In genomic region chr2:229715895-229716507, GRCh38 we compare ENCODE assay signal across 8 cellular contexts. TPM values are rescaled to one million over a fixed set of nuclear protein-coding genes. Genes with fewer than 3 reads are reported as not detected.
A peak's percentile ranks its signal among the peaks of the same experiment; 100 is the strongest.
DNase-seq lines count a peak whose midpoint lies in the region; ATAC-seq, FAIRE-seq and TF ChIP-seq lines count a peak whose summit lies in the region.

No MANE protein-coding gene starts in this region.

- 7% methylated on average over 4 of the region's 4 CpGs for WGBS in SK-N-SH (ENCODE audit: low lambda C conversion rate)
- WGBS in endodermal cell (ENCODE audit: insufficient coverage in 1 of 2, insufficient read length in 1 of 2), 2 experiments = 13 to 20% methylated on average over 1 to 4 of the region's 4 CpGs

- H3K4me1 Mint-ChIP-seq in endodermal cell = peaks cover 8% of the 10 kb centered on the region

- no peak for FAIRE-seq in RCC 7860 (lab: Jason Lieb, UNC)

- no peaks in the 10 kb centered on the region for H3K79me2 ChIP-seq in SK-N-SH (ENCODE audit: insufficient read depth)

- TF ChIP-seq CTCF in GM06990 (IDR thresholded peaks at IDR 0.05; ENCODE audit: insufficient read depth, low read length, poor library complexity, severe bottlenecking) (peak; percentile 64), SK-N-SH (IDR thresholded peaks at IDR 0.05) (peak; percentile 53), endodermal cell (conservative IDR thresholded peaks at IDR 0.05) (peak; percentile 76)

- H3K4me3 ChIP-seq in GM06990 (replicated peaks; ENCODE audit: low read depth, low read length) (no peak overlapping the region), SK-N-SH (ENCODE audit: low read depth in 2 of 2, low read length in 1 of 2) (no peak overlapping the region), endodermal cell (ENCODE audit: low read length) (no peak overlapping the region)

- TF ChIP-seq EP300 in SK-N-SH (IDR thresholded peaks at IDR 0.05; ENCODE audit: borderline replicate concordance in 1 of 2, low read depth in 1 of 2, low read length in 1 of 2) = no peak

- H3K36me3 ChIP-seq in GM06990 (ENCODE audit: control insufficient read depth, insufficient read depth, low read length) (no peaks in the 10 kb centered on the region), SK-N-SH (replicated peaks in 1 of 2; ENCODE audit: control insufficient read depth in 1 of 2, insufficient read depth in 2 of 2, low read length in 1 of 2) (no peaks in the 10 kb centered on the region), endodermal cell (ENCODE audit: control insufficient read depth, insufficient read depth, low read length) (no peaks in the 10 kb centered on the region)

- TF ChIP-seq RAD21 in SK-N-SH (IDR thresholded peaks at IDR 0.05; ENCODE audit: low read length) = peak; percentile 78

- H3K9me3 ChIP-seq in SK-N-SH (no peaks in the 10 kb centered on the region), endodermal cell (ENCODE audit: control insufficient read depth, low read length) (no peaks in the 10 kb centered on the region)

- H3K4me2 ChIP-seq in SK-N-SH = no peak overlapping the region

- no peaks in the 10 kb centered on the region for H3K9me2 ChIP-seq in SK-N-SH

- H2AFZ ChIP-seq in SK-N-SH (ENCODE audit: low read depth) = no peak overlapping the region

- H3K9ac ChIP-seq in SK-N-SH = no peak overlapping the region
- H3K9ac ChIP-seq in endodermal cell (ENCODE audit: extremely low read depth, low read length, poor library complexity, severe bottlenecking) = no peak overlapping the region

- ATAC-seq in HG03571 (IDR thresholded peaks at IDR 0.05; ENCODE audit: unreplicated experiment) = no peak

- H3K27me3 Mint-ChIP-seq in endodermal cell (ENCODE audit: insufficient read depth) = peaks cover 68% of the 10 kb centered on the region

- peaks cover 0 to 20% of the 10 kb centered on the region in 2 experiments; a peak in 2 of 4 replicates for H3K4me1 ChIP-seq in SK-N-SH (ENCODE audit: control insufficient read depth in 1 of 2, insufficient read depth in 2 of 2, low read depth in 1 of 2, low read length in 1 of 2)
- no peaks in the 10 kb centered on the region for H3K4me1 ChIP-seq in endodermal cell (ENCODE audit: control insufficient read depth, insufficient read depth, low read length)

- no peaks in the 10 kb centered on the region for H3K36me3 Mint-ChIP-seq in endodermal cell (ENCODE audit: low read depth)

- no peaks in the 10 kb centered on the region for H3F3A ChIP-seq in SK-N-SH (replicated peaks; ENCODE audit: insufficient read depth)

- DNase-seq in GM06990 (ENCODE audit: extremely low read depth, insufficient read length) (no peak), NAMALWA (ENCODE audit: low spot score) (peak; percentile 78), SK-N-SH (peak; percentile 48), endodermal cell (peak; percentile 79), pons (ENCODE audit: low spot score) (peak; percentile 66), AG08395 (ENCODE audit: low spot score) (no peak), RCC 7860 (ENCODE audit: low spot score) (no peak)

- no peaks in the 10 kb centered on the region for H3K9me3 Mint-ChIP-seq in endodermal cell

- CTCF ChIA-PET in SK-N-SH (lab: Yijun Ruan, JAX) = interaction anchor here (0.7 to 3.8 kb wide), 31 partner anchors 8 to 1027 kb away, joined by 3 to 18 read pairs (median 4); no protein-coding TSS in a partner anchor

- H3K27ac ChIP-seq in SK-N-SH (ENCODE audit: low read depth in 2 of 2, low read length in 1 of 2) (no peak overlapping the region), endodermal cell (ENCODE audit: low read depth, low read length) (no peak overlapping the region)

- POLR2A ChIA-PET in SK-N-SH (lab: Yijun Ruan, JAX) = no interaction called here

- H3K27me3 ChIP-seq in GM06990 (replicated peaks; ENCODE audit: control insufficient read depth, insufficient read depth, low read length) = peaks cover 2% of the 10 kb centered on the region
- H3K27me3 ChIP-seq in SK-N-SH (ENCODE audit: insufficient read depth) = peaks cover 26% of the 10 kb centered on the region; the same call in 1 of the 2 replicates
- peaks cover 76% of the 10 kb centered on the region for H3K27me3 ChIP-seq in endodermal cell (ENCODE audit: control insufficient read depth, insufficient read depth, low read length, poor library complexity, severe bottlenecking)

- no peak overlapping the region for H3K27ac Mint-ChIP-seq in endodermal cell

- no peak overlapping the region for H3K4me3 Mint-ChIP-seq in endodermal cell

- no peaks in the 10 kb centered on the region for H4K20me1 ChIP-seq in SK-N-SH (ENCODE audit: insufficient read depth)

TF ChIP-seq in SK-N-SH, 30 proteins besides CTCF, POLR2A, EP300 and RAD21:
- TF ChIP-seq SMC3 (IDR thresholded peaks at IDR 0.05; ENCODE audit: low read depth, low read length) (peak; percentile 49), CHD2 (IDR thresholded peaks at IDR 0.05; ENCODE audit: low read length, partially characterized antibody) (no peak)

RNA-seq across cellular contexts. Expression of gene DNER, which starts 1.6 kb away (rescaled TPM):
- 1.4 and 1.9 TPM in 2 replicates for polyA plus RNA-seq in SK-N-SH (2012; rRNA removed)
- polyA plus RNA-seq in SK-N-SH (2012; cell fraction: cytosol; rRNA removed) = 2.0 and 2.1 TPM in 2 replicates
- 2.0 and 2.2 TPM in 2 replicates for polyA plus RNA-seq in SK-N-SH (2012; cell fraction: nucleus; rRNA removed)
- under 1 TPM; 0.11 to 0.18 TPM for total RNA-seq in endodermal cell
- polyA plus RNA-seq in endodermal cell (2013, experiment 1 of 2) = 55.8 TPM
- 55.3 TPM for polyA plus RNA-seq in endodermal cell (2013, experiment 2 of 2)

Comparison
In these comparisons a context has a peak if more than half of its experiments do, and no peak if none do; other contexts are left out.
1. DNase-seq: peak in NAMALWA (single experiment), SK-N-SH (single experiment), endodermal cell (single experiment) and pons (single experiment); none in GM06990 (single experiment), AG08395 (single experiment) and RCC 7860 (single experiment).
2. Peak in every context shown above with its lines, with median percentiles within 50 percentile points of each other: CTCF ChIP-seq.